In the genomic region with DNA sequence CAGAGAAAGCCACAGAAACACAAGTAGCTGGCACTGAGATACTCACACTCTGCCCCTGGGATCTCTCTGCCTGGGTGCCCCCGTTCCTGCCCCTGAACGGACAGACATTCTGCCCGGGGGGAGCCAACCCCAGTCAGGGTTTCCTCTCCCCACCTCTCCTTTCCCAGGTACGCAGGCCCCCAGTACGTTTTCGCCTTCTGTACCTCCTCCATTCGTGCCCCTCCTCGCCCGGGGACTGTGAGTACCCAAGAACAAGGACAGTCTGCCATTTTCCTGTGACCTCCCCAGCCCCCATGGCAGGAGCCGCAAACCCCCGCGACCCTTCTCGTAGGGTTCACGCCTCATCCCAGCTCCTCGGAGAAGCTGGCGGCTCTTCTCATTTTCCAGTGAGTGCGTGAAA, we compare ENCODE assay signal across 18 cellular contexts. TPM values are rescaled to one million over a fixed set of nuclear protein-coding genes. Genes with fewer than 3 reads are reported as not detected.
DNase-seq lines count a peak whose midpoint lies in the region; ATAC-seq, FAIRE-seq and TF ChIP-seq lines count a peak whose summit lies in the region.
"Had no signal": no experiment of that assay in that cellular context is flagged by ENCODE, and none has a peak within 500 bp of the region (broad histone marks: within the 10 kb centered on the region; RNA-seq: fewer than 3 reads in every experiment).

No MANE protein-coding gene starts in this region.

- TF ChIP-seq EP300 in H1 (IDR thresholded peaks at IDR 0.05; ENCODE audit: borderline replicate concordance in 1 of 2, low read depth in 2 of 2, low read length in 2 of 2) = no peak

- no peak overlapping the region for H3K9ac ChIP-seq in H1 (replicated peaks in 1 of 4; ENCODE audit: extremely low read depth in 1 of 4, low read depth in 3 of 4, low read length in 3 of 4)
- peak overlapping the region; percentile 9 for H3K9ac ChIP-seq in skeletal muscle satellite cell (ENCODE audit: low read depth, low read length)

- no peak overlapping the region for H3K23ac ChIP-seq in H1 (ENCODE audit: insufficient read length)

- peaks cover 26% of the 10 kb centered on the region for H3K36me3 Mint-ChIP-seq in Calu3 (ENCODE audit: insufficient read depth, unreplicated experiment)

- in situ Hi-C loops in Panc1 (cut with HindIII; ENCODE audit: low pct_unique_long_range_greater_than_20kb, low sequenced_read_pairs) = no loop called here

- no peak overlapping the region for H3K4me2 ChIP-seq in H1 (ENCODE audit: insufficient read depth in 1 of 2, low read depth in 2 of 2, low read length in 2 of 2)
- no peak overlapping the region for H3K4me2 ChIP-seq in skeletal muscle satellite cell (ENCODE audit: low read length)

- no peak overlapping the region for H3K4ac ChIP-seq in H1 (replicated peaks; ENCODE audit: insufficient read length, low read depth, low read length)

- peak overlapping the region; percentile 42 for H3K4me3 Mint-ChIP-seq in Calu3 (ENCODE audit: low read depth, unreplicated experiment)
- H3K4me3 Mint-ChIP-seq: CD8-positive, alpha-beta T cell; H9 had no signal

- no peak overlapping the region for H2BK5ac ChIP-seq in H1 (ENCODE audit: low read depth, low read length)

- H4K20me1 ChIP-seq in H1 (replicated peaks in 1 of 2; ENCODE audit: control insufficient read depth in 1 of 2, insufficient read depth in 2 of 2, low read length in 2 of 2) = no peaks in the 10 kb centered on the region

- H2BK12ac ChIP-seq in H1 (ENCODE audit: low read depth, low read length) = no peak overlapping the region

- peak overlapping the region; percentile 66 for H3K27ac ChIP-seq in Panc1 (ENCODE audit: low read length)
- no peak overlapping the region for H3K27ac ChIP-seq in H1 (ENCODE audit: low read depth, low read length)

- POLR2A ChIA-PET in Panc1 (lab: Charles Lee) (interaction anchor here (0.7 kb wide), 1 partner anchor 369 kb away, joined by 3 read pairs; no protein-coding TSS in a partner anchor), H1 (lab: Charles Lee; ENCODE audit: partially characterized antibody) (interaction anchor here (0.7 kb wide), 1 partner anchor 163 kb away, joined by 3 read pairs; no protein-coding TSS in a partner anchor)

- H3K4me3 ChIP-seq in Panc1 (ENCODE audit: low read depth in 2 of 2, low read length in 2 of 2) (no peak overlapping the region), H1 (ENCODE audit: extremely low read depth in 1 of 4, insufficient read depth in 2 of 4, low read depth in 3 of 4, low read length in 4 of 4) (no peak overlapping the region), skeletal muscle satellite cell (ENCODE audit: low read length) (no peak overlapping the region)
- H3K4me3 ChIP-seq: K562 had no signal

- H3K4me1 ChIP-seq in Panc1 (ENCODE audit: control insufficient read depth, insufficient read depth, low read length) = peaks cover 19% of the 10 kb centered on the region
- H3K4me1 ChIP-seq in H1 (replicated peaks in 1 of 4; ENCODE audit: control insufficient read depth in 3 of 4, insufficient read depth in 4 of 4, low read length in 3 of 4) = no peaks in the 10 kb centered on the region; a peak in 2 of 7 replicates
- peaks cover 24% of the 10 kb centered on the region for H3K4me1 ChIP-seq in skeletal muscle satellite cell (ENCODE audit: control insufficient read depth, insufficient read depth, low read length)

- H3K27me3 Mint-ChIP-seq in Calu3 (ENCODE audit: unreplicated experiment) = no peaks in the 10 kb centered on the region

- no peak overlapping the region for H3K14ac ChIP-seq in H1 (ENCODE audit: insufficient read length)

- WGBS in H1 (ENCODE audit: extremely low coverage in 1 of 2, insufficient coverage in 1 of 2, insufficient read length in 1 of 2, insufficient replicate concordance in 2 of 2, low coverage in 1 of 2, low lambda C conversion rate in 2 of 2, missing lambda C conversion rate in 1 of 2), 2 experiments = 93% methylated on average over 16 of the region's 17 CpGs; no CpG with 5 or more reads in 1 of the 2 experiments

- no peak for FAIRE-seq in H1 (lab: Jason Lieb, UNC)
- FAIRE-seq: K562 had no signal

- no peak overlapping the region for H2BK15ac ChIP-seq in H1 (ENCODE audit: low read length)

- no peaks in the 10 kb centered on the region for H3K23me2 ChIP-seq in H1 (ENCODE audit: low read depth, low read length)

- H3K9me3 ChIP-seq in Panc1 (ENCODE audit: control insufficient read depth, insufficient read depth, low read depth, low read length) (no peaks in the 10 kb centered on the region; the same call in 1 of the 2 replicates), H1 (ENCODE audit: insufficient read depth in 2 of 2, low read depth in 1 of 2, low read length in 1 of 2) (no peaks in the 10 kb centered on the region), skeletal muscle satellite cell (replicated peaks; ENCODE audit: low read length) (no peaks in the 10 kb centered on the region)

- DNase-seq in Calu3 (no peak), Panc1 (ENCODE audit: low read depth, low spot score) (no peak), H1 (ENCODE audit: low read depth in 1 of 2, low spot score in 2 of 2) (no peak)
- no peak for DNase-seq in activated naive CD4-positive, alpha-beta T cell (lab: John Stamatoyannopoulos, UW)
- DNase-seq: CD8-positive, alpha-beta T cell; DMS79 treated with DMSO at 0.1 percent for 48 hours; NCI-H1436; NCI-H2029 treated with DMSO at 0.1 percent for 48 hours; NCI-H2171 treated with DMSO at 0.1 percent for 48 hours; NCI-H748 treated with DMSO at 0.1 percent for 48 hours had no signal

- BruUV-seq in Calu3 (replicated peaks; lab: Mats Ljungman, UMichigan) = no TSS peak
- BruUV-seq in Panc1 (replicated peaks; lab: Mats Ljungman, UMichigan) = no TSS peak

- CTCF ChIA-PET in Calu3 (lab: Charles Lee) (interaction anchor here (0.6 to 5.4 kb wide), 10 partner anchors 11 to 204 kb away, joined by 3 to 63 read pairs (median 6); no protein-coding TSS in a partner anchor), Panc1 (lab: Charles Lee) (interaction anchor here (0.6 to 1.1 kb wide), 5 partner anchors 14 to 158 kb away, joined by 3 to 7 read pairs (median 4); no protein-coding TSS in a partner anchor), H1 (lab: Charles Lee; ENCODE audit: partially characterized antibody) (interaction anchor here (0.8 to 8.2 kb wide), 23 partner anchors 9 to 314 kb away, joined by 3 to 119 read pairs (median 6); a partner anchor contains a TSS)

- H3K18ac ChIP-seq in H1 (ENCODE audit: extremely low read depth, low read length) = no peak overlapping the region

- H2BK20ac ChIP-seq in H1 (ENCODE audit: low read length) = no peak overlapping the region

- intact Hi-C loops in Calu3 (cut with micrococcal nuclease; ENCODE audit: unreplicated experiment) (loop anchor here (5.0 kb wide), 1 partner anchor 189 kb away; no protein-coding TSS in a partner anchor), Panc1 (cut with micrococcal nuclease; ENCODE audit: unreplicated experiment) (loop anchor here (2.0 kb wide), 1 partner anchor 140 kb away; no protein-coding TSS in a partner anchor)

- H3K79me2 ChIP-seq in H1 (ENCODE audit: control insufficient read depth in 1 of 2, insufficient read depth in 2 of 2, low read length in 2 of 2) = no peaks in the 10 kb centered on the region

- no peak for TF ChIP-seq POLR2A in H1 (IDR thresholded peaks at IDR 0.05; ENCODE audit: control extremely low read depth in 1 of 2, low read depth in 2 of 2, low read length in 2 of 2)

- peak overlapping the region; percentile 83 for H3K27ac Mint-ChIP-seq in Calu3 (ENCODE audit: unreplicated experiment)
- H3K27ac Mint-ChIP-seq: CD8-positive, alpha-beta T cell; H9 had no signal

- H3K27me3 ChIP-seq in Panc1 (ENCODE audit: control insufficient read depth, insufficient read depth, low read length) (no peaks in the 10 kb centered on the region), H1 (replicated peaks in 1 of 4; ENCODE audit: control insufficient read depth in 3 of 4, extremely low read depth in 1 of 4, insufficient read depth in 3 of 4, low read length in 3 of 4) (no peaks in the 10 kb centered on the region), skeletal muscle satellite cell (ENCODE audit: control insufficient read depth, insufficient read depth, low read length) (peaks cover 7% of the 10 kb centered on the region)

- TF ChIP-seq CTCF in Calu3 (IDR thresholded peaks at IDR 0.05; ENCODE audit: unreplicated experiment) = no peak
- no peak for TF ChIP-seq CTCF in Panc1 (IDR thresholded peaks at IDR 0.05)
- no peak for TF ChIP-seq CTCF in H1 (IDR thresholded peaks at IDR 0.05; ENCODE audit: control extremely low read depth in 1 of 3, insufficient read depth in 1 of 3, low read depth in 1 of 3, low read length in 3 of 3)

- no peak overlapping the region for H2BK120ac ChIP-seq in H1 (replicated peaks; ENCODE audit: low read depth, low read length)

- TF ChIP-seq RAD21 in H1 (IDR thresholded peaks at IDR 0.05 in 1 of 2, conservative IDR thresholded peaks at IDR 0.05 in 1 of 2; ENCODE audit: low read depth in 2 of 2, low read length in 2 of 2) = no peak

- H3K79me1 ChIP-seq in H1 (ENCODE audit: low read depth, low read length) = no peaks in the 10 kb centered on the region

- ATAC-seq in Panc1 (no peak), HG03039 (IDR thresholded peaks at IDR 0.05; ENCODE audit: unreplicated experiment) (no peak), HG03280 (IDR thresholded peaks at IDR 0.05; ENCODE audit: unreplicated experiment) (no peak)
- ATAC-seq: CD8-positive, alpha-beta T cell had no signal

- H3K9me3 Mint-ChIP-seq in Calu3 (ENCODE audit: low read depth, unreplicated experiment) = no peaks in the 10 kb centered on the region
- H3K9me3 Mint-ChIP-seq: CD8-positive, alpha-beta T cell had no signal

- peak overlapping the region; percentile 36; the same call in 1 of the 2 replicates for H4K8ac ChIP-seq in H1 (ENCODE audit: extremely low read depth, insufficient read depth, low read length)

- H2AK5ac ChIP-seq in H1 (ENCODE audit: low read depth, low read length) = no peak overlapping the region

- H2AFZ ChIP-seq in H1 (ENCODE audit: low read length) = no peak overlapping the region

- peaks cover 58% of the 10 kb centered on the region for H3K4me1 Mint-ChIP-seq in Calu3 (ENCODE audit: low read depth, unreplicated experiment)

- H3K36me3 ChIP-seq in Panc1 (ENCODE audit: control insufficient read depth, insufficient read depth, low read length) = no peaks in the 10 kb centered on the region
- no peaks in the 10 kb centered on the region for H3K36me3 ChIP-seq in H1 (ENCODE audit: control insufficient read depth in 2 of 4, insufficient read depth in 4 of 4, low read length in 3 of 4)
- H3K36me3 ChIP-seq in skeletal muscle satellite cell (ENCODE audit: insufficient read depth, low read length) = no peaks in the 10 kb centered on the region

- no peak overlapping the region for H3K56ac ChIP-seq in H1 (replicated peaks; ENCODE audit: insufficient read length, low read depth, low read length)

- H4K91ac ChIP-seq in H1 (replicated peaks; ENCODE audit: insufficient read length, low read length) = no peak overlapping the region

- H4K5ac ChIP-seq in H1 (ENCODE audit: insufficient read length, low read depth, low read length) = no peak overlapping the region

RNA-seq across cellular contexts. Expression of a gene that starts 29.1 kb away (rescaled TPM):
- total RNA-seq in Calu3 (2022) = 1.5 and 2.8 TPM in 2 replicates
- total RNA-seq in Panc1 (2021; ENCODE audit: unreplicated experiment) = 2.9 TPM
- 3.9 TPM for polyA plus RNA-seq in Panc1 (2012; ENCODE audit: insufficient read length)
- total RNA-seq in H1 (2021; fragmentation: NEBNext Ultra II Directional; extraction: Animal tissue kit (Norgen Biotek cat#: 25700)) = 0.63 and 0.88 TPM in 2 replicates
- polyA plus RNA-seq in H1 (2011; rRNA removed) = 0.88 and 1.3 TPM in 2 replicates
- 0.70 TPM for polyA plus RNA-seq in H1 (2011; cell fraction: cytosol; rRNA removed)
- polyA plus RNA-seq in H1 (2011; cell fraction: nucleus; rRNA removed) = 2.5 TPM
- 0.71 to 1.4 TPM (median 0.83 TPM) in 4 replicates for polyA plus RNA-seq in H1 (2012, experiment 1 of 2)
- polyA plus RNA-seq in H1 (2012, experiment 2 of 2) = 0.37 TPM
- polyA plus RNA-seq in H1 (2013, experiment 1 of 2) = 0.41 TPM
- polyA plus RNA-seq in H1 (2013, experiment 2 of 2) = 0.35 TPM
- 0.50 and 0.54 TPM in 2 replicates for polyA minus RNA-seq in H1 (2011; rRNA and poly(A)+ RNA removed)
- polyA minus RNA-seq in H1 (2011; cell fraction: cytosol; rRNA and poly(A)+ RNA removed) = 0.73 TPM
- 0.40 TPM for polyA minus RNA-seq in H1 (2011; cell fraction: nucleus; rRNA and poly(A)+ RNA removed)
- total RNA-seq in skeletal muscle satellite cell (2012; rRNA removed) = 0.22 and 2.0 TPM in 2 replicates
- total RNA-seq: CD8-positive, alpha-beta T cell; G401; K562 had no signal
- polyA plus RNA-seq: K562 had no signal

RNA-seq across cellular contexts. Expression of a gene that starts 29.8 kb away (rescaled TPM):
- total RNA-seq in Calu3 (2022) (19.0 and 22.1 TPM in 2 replicates), Panc1 (2021; ENCODE audit: unreplicated experiment) (7.1 TPM)
- 7.5 TPM for polyA plus RNA-seq in Panc1 (2012; ENCODE audit: insufficient read length)
- total RNA-seq in H1 (2021; fragmentation: NEBNext Ultra II Directional; extraction: Animal tissue kit (Norgen Biotek cat#: 25700)) = 1.7 and 1.8 TPM in 2 replicates
- 5.5 and 8.0 TPM in 2 replicates for polyA plus RNA-seq in H1 (2011; rRNA removed)
- 5.4 TPM for polyA plus RNA-seq in H1 (2011; cell fraction: cytosol; rRNA removed)
- 11.5 TPM for polyA plus RNA-seq in H1 (2011; cell fraction: nucleus; rRNA removed)
- 1.7 to 3.1 TPM (median 2.6 TPM) in 4 replicates for polyA plus RNA-seq in H1 (2012, experiment 1 of 2)
- 1.5 TPM for polyA plus RNA-seq in H1 (2012, experiment 2 of 2)
- 2.4 TPM for polyA plus RNA-seq in H1 (2013, experiment 1 of 2)
- polyA plus RNA-seq in H1 (2013, experiment 2 of 2) = 2.8 TPM
- 1.3 and 1.6 TPM in 2 replicates for polyA minus RNA-seq in H1 (2011; rRNA and poly(A)+ RNA removed)
- 6.8 TPM for polyA minus RNA-seq in H1 (2011; cell fraction: cytosol; rRNA and poly(A)+ RNA removed)
- 4.9 TPM for polyA minus RNA-seq in H1 (2011; cell fraction: nucleus; rRNA and poly(A)+ RNA removed)
- 0.44 TPM in 1 of 2 replicates, not detected in the other for total RNA-seq in skeletal muscle satellite cell (2012; rRNA removed)
- total RNA-seq: NCI-H460 had no signal
- polyA plus RNA-seq: BJ had no signal
